1 cellular context compared by ENCODE assay signal in the genomic region with DNA sequence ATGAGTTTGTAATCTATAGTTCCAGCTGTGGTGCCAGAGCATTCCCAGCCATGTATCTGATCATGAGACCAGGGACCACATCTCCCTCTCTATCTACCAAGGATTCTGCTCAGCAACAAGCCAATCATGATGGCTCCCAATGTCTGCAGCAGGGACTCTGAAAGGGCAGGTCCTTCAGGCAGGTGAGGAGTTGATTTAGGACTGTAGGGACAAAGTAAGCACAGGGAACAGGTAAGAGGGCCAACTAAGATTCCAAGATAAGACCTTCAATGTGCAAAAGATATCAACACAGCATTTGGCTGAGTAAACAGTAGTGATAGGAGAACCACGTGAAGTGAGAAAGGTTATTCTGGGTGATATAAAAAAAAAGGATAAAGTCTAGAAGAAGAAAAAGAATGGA.
TF ChIP-seq lines count a peak whose summit lies in the region.

No MANE protein-coding gene starts in this region.

TF ChIP-seq in IMR-90, 13 proteins besides CTCF, POLR2A, EP300 and RAD21:
- TF ChIP-seq, protein P1, sequence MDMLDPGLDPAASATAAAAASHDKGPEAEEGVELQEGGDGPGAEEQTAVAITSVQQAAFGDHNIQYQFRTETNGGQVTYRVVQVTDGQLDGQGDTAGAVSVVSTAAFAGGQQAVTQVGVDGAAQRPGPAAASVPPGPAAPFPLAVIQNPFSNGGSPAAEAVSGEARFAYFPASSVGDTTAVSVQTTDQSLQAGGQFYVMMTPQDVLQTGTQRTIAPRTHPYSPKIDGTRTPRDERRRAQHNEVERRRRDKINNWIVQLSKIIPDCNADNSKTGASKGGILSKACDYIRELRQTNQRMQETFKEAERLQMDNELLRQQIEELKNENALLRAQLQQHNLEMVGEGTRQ (IDR thresholded peaks at IDR 0.05; ENCODE audit: low read depth, low read length) = no peak
